Comparison of ENCODE assay signal across 8 cellular contexts in the genomic region with DNA sequence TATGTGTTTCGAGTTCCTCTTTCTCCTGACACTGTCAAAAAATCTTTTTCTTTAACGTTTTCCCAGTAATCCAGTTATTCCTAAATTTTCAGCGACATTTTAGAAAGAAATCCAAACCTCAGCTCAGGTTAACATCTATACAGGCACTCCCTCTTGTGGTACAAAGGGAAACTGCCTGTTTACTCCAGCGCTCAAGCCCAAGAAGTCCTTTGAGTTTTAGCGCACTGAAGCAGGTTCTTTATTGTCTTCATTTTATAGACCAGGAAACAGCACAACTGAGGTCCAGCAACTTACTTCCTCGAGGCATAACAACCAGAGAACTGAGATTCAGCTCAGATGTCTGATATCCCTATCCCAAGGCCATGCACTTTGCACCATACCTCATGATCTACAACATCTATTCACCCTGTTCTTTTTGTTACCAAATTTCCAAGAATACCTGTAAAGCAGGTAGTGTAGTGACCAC.
DNase-seq lines count a peak whose midpoint lies in the region; FAIRE-seq and TF ChIP-seq lines count a peak whose summit lies in the region.

No MANE protein-coding gene starts in this region.

- peak; percentile 87 for FAIRE-seq in endometrium (lab: Jason Lieb, UNC)

- DNase-seq in DMS114 treated with DMSO at 0.1 percent for 48 hours (lab: John Stamatoyannopoulos, UW; ENCODE audit: unreplicated experiment) (peak; percentile 48), HFF-Myc (ENCODE audit: extremely low read depth, low read depth) (peak; percentile 54), NCI-H2196 (lab: John Stamatoyannopoulos, UW; ENCODE audit: unreplicated experiment) (peak; percentile 67), medulla oblongata (ENCODE audit: extremely low spot score) (peak; percentile 88), superior temporal gyrus (ENCODE audit: extremely low spot score) (peak; percentile 91), NCI-H128 (lab: John Stamatoyannopoulos, UW; ENCODE audit: unreplicated experiment) (no peak)

- TF ChIP-seq CTCF in HFF-Myc (IDR thresholded peaks at IDR 0.05; ENCODE audit: low read depth, low read length, missing control alignments) (peak; percentile 90), WI38 (IDR thresholded peaks at IDR 0.05; ENCODE audit: low read depth, low read length) (peak; percentile 82)

- H3K4me3 ChIP-seq in HFF-Myc (replicated peaks; ENCODE audit: low read depth, low read length) (no peak overlapping the region), WI38 (ENCODE audit: low read depth, low read length) (no peak overlapping the region)
